14 cellular contexts compared by ENCODE assay signal in genomic region chr7:54898659-54899340, GRCh38.
"Had no signal": no experiment of that assay in that cellular context is flagged by ENCODE, and none has a peak within 500 bp of the region (broad histone marks: within the 10 kb centered on the region; RNA-seq: fewer than 3 reads in every experiment).

No MANE protein-coding gene starts in this region.

- H3K36me3 Mint-ChIP-seq: activated naive CD8-positive, alpha-beta T cell; naive thymus-derived CD4-positive, alpha-beta T cell had no signal

- ATAC-seq: activated CD4-positive, CD25-positive, alpha-beta regulatory T cell treated with anti-CD3 and anti-CD28 coated beads, Interleukin-2, amount 50 U/mL, for 24 hours; naive thymus-derived CD4-positive, alpha-beta T cell; stimulated activated naive CD8-positive, alpha-beta T cell treated with anti-CD3 and anti-CD28 coated beads, Interleukin-15, Interleukin-2, amounts not matched to agents 100 U/mL and 50 U/mL, for 24 hours had no signal

- H3K9me3 ChIP-seq: breast epithelium, prostate gland, thoracic aorta had no signal

- H3K27ac Mint-ChIP-seq: activated naive CD8-positive, alpha-beta T cell; activated T-cell treated with anti-CD3 and anti-CD28 coated beads, Interleukin-2, amount 50 U/mL, for 24 hours; naive thymus-derived CD4-positive, alpha-beta T cell had no signal

- H3K4me3 Mint-ChIP-seq: activated naive CD8-positive, alpha-beta T cell; activated T-cell treated with anti-CD3 and anti-CD28 coated beads, Interleukin-2, amount 50 U/mL, for 24 hours; naive thymus-derived CD4-positive, alpha-beta T cell had no signal

- H3K27ac ChIP-seq: breast epithelium, dorsolateral prefrontal cortex, prostate gland, thoracic aorta had no signal

- DNase-seq: activated effector memory CD4-positive, alpha-beta T cell treated with anti-CD3 and anti-CD28 coated beads, Interleukin-2, amount 50 U/mL, for 16 hours; activated T-cell treated with anti-CD3 and anti-CD28 coated beads, Interleukin-2, amount 50 U/mL, for 24 hours; amygdala; dorsolateral prefrontal cortex; left cardiac atrium; naive thymus-derived CD4-positive, alpha-beta T cell; stimulated activated CD4-positive, alpha-beta T cell treated with anti-CD3 and anti-CD28 coated beads, Interleukin-4, amount 100 ng/mL, for 1 hour; stimulated activated CD8-positive, alpha-beta memory T cell treated with anti-CD3 and anti-CD28 coated beads, Interleukin-4, amount 100 ng/mL, for 48 hours; stimulated activated naive CD8-positive, alpha-beta T cell treated with anti-CD3 and anti-CD28 coated beads, Interleukin-15, Interleukin-2, amounts not matched to agents 100 U/mL and 50 U/mL, for 24 hours had no signal

- H3K4me3 ChIP-seq: breast epithelium, dorsolateral prefrontal cortex, prostate gland, thoracic aorta had no signal

- H3K9me3 Mint-ChIP-seq: activated T-cell treated with anti-CD3 and anti-CD28 coated beads, Interleukin-2, amount 50 U/mL, for 24 hours had no signal

- H3K4me1 ChIP-seq: breast epithelium, prostate gland had no signal

- H3K4me1 Mint-ChIP-seq: naive thymus-derived CD4-positive, alpha-beta T cell had no signal

- H3K36me3 ChIP-seq: breast epithelium, prostate gland, thoracic aorta had no signal

- H3K27me3 ChIP-seq: breast epithelium had no signal
